Comparison of ENCODE assay signal across 8 cellular contexts in the genomic region with DNA sequence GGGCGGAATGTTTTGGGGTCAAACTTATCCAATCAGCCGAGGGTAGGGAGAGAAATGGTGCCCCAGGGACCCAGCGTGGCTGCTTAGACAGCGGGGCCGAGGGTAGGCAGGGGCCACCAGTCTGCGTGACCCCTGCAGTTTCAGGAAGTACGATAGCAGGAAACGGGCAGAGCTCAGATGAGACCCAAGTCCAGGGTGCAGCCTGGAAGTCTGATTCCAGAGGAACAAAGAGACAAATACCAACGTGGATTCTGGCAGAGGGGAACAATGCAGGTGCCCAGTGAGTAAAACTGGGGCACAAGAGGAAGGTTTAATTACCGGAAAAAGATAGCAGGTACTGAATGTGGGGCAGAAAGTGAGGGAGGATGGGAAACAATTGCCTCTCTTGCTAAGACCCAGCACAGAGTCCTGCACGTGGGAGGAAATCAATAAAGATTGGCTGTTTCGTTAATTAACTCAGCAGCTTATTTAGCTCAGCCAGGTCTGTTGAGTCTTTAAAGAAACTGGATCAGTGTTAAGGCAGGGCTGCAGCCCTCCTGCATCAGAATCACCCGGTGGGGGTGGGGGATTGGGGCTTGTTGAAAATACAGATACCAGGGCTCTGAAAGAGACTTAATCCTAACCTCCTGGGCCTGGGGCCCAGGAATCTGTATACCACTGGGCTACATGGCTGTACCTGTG. TPM values are rescaled to one million over a fixed set of nuclear protein-coding genes. Genes with fewer than 3 reads are reported as not detected.
DNase-seq lines count a peak whose midpoint lies in the region; ATAC-seq and TF ChIP-seq lines count a peak whose summit lies in the region.

No MANE protein-coding gene starts in this region.

- intact Hi-C loops in thyroid gland (cut with DNase I), result no loop called here

- POLR2A ChIA-PET in activated naive CD8-positive, alpha-beta T cell treated with anti-CD3 and anti-CD28 coated beads, Interleukin-2, amount 10 ng/mL, durations not matched to agents 7 days and 5 days (lab: Charles Lee), result interaction anchor here (0.9 to 2.1 kb wide), 4 partner anchors 51 to 100 kb away, joined by 3 to 9 read pairs (median 7); a partner anchor contains a TSS

- no peaks in the 10 kb centered on the region for H3K9me3 Mint-ChIP-seq in activated naive CD8-positive, alpha-beta T cell treated with anti-CD3 and anti-CD28 coated beads, Interleukin-2, amount 10 ng/mL, durations not matched to agents 7 days and 5 days
- H3K9me3 Mint-ChIP-seq in naive B cell, result no peaks in the 10 kb centered on the region

- no peaks in the 10 kb centered on the region for H3K9me3 ChIP-seq in thyroid gland

- H3K27ac Mint-ChIP-seq in activated naive CD8-positive, alpha-beta T cell treated with anti-CD3 and anti-CD28 coated beads, Interleukin-2, amount 10 ng/mL, durations not matched to agents 7 days and 5 days, result peak overlapping the region; percentile 94
- peak overlapping the region; percentile 19 to 94 (median 87) for H3K27ac Mint-ChIP-seq in naive B cell

- H3K4me3 ChIP-seq in thyroid gland (replicated peaks in 1 of 3), result no peak overlapping the region

- no peaks in the 10 kb centered on the region for H3K4me1 ChIP-seq in thyroid gland

- WGBS in thyroid gland, 2 donors, result 41 to 52% methylated on average over 13 of the region's 13 CpGs

- H3K27ac ChIP-seq in thyroid gland, result no peak overlapping the region

- H3K27me3 ChIP-seq in thyroid gland, result no peaks in the 10 kb centered on the region

- no peaks in the 10 kb centered on the region for H3K27me3 Mint-ChIP-seq in activated naive CD8-positive, alpha-beta T cell treated with anti-CD3 and anti-CD28 coated beads, Interleukin-2, amount 10 ng/mL, durations not matched to agents 7 days and 5 days
- peaks cover 0 to 5% (median 0%) of the 10 kb centered on the region in 3 donors for H3K27me3 Mint-ChIP-seq in naive B cell

- H3K36me3 Mint-ChIP-seq in activated naive CD8-positive, alpha-beta T cell treated with anti-CD3 and anti-CD28 coated beads, Interleukin-2, amount 10 ng/mL, durations not matched to agents 7 days and 5 days, result peaks cover 14% of the 10 kb centered on the region
- no peaks in the 10 kb centered on the region for H3K36me3 Mint-ChIP-seq in naive B cell

- no peak for TF ChIP-seq CTCF in thyroid gland (IDR thresholded peaks at IDR 0.05)

- ATAC-seq in HG02840 (IDR thresholded peaks at IDR 0.05; ENCODE audit: low FRiP score, unreplicated experiment) (peak; percentile 50), naive B cell (ENCODE audit: low read depth in 2 of 2) (peak; percentile 13 to 28)
- peak; percentile 62 for ATAC-seq in activated naive CD8-positive, alpha-beta T cell treated with anti-CD3 and anti-CD28 coated beads, Interleukin-2, amount 10 ng/mL, durations not matched to agents 7 days and 5 days (ENCODE audit: low read depth)

- DNase-seq in GDM1 (lab: John Stamatoyannopoulos, UW) (peak; percentile 43), naive B cell (no peak), NCI-H774 (lab: John Stamatoyannopoulos, UW) (no peak), thyroid gland (no peak), iPS-NIHi7 (ENCODE audit: extremely low spot score) (no peak), NCI-H510A treated with DMSO at 0.1 percent for 48 hours (lab: John Stamatoyannopoulos, UW) (no peak)
- DNase-seq in activated naive CD8-positive, alpha-beta T cell treated with anti-CD3 and anti-CD28 coated beads, Interleukin-2, amount 10 ng/mL, durations not matched to agents 7 days and 5 days, result peak; percentile 41

- H3K4me1 Mint-ChIP-seq in activated naive CD8-positive, alpha-beta T cell treated with anti-CD3 and anti-CD28 coated beads, Interleukin-2, amount 10 ng/mL, durations not matched to agents 7 days and 5 days, result peaks cover 34% of the 10 kb centered on the region
- peaks cover 35 to 46% (median 38%) of the 10 kb centered on the region in 3 donors for H3K4me1 Mint-ChIP-seq in naive B cell

- no peaks in the 10 kb centered on the region for H3K36me3 ChIP-seq in thyroid gland

- H3K4me3 Mint-ChIP-seq in activated naive CD8-positive, alpha-beta T cell treated with anti-CD3 and anti-CD28 coated beads, Interleukin-2, amount 10 ng/mL, durations not matched to agents 7 days and 5 days, result peak overlapping the region; percentile 83
- H3K4me3 Mint-ChIP-seq in naive B cell, result peak overlapping the region in 7 of 8 donors; percentile 89 to 100 (median 96)

- no peak for TF ChIP-seq POLR2A in thyroid gland (IDR thresholded peaks at IDR 0.05)

RNA-seq across cellular contexts. Expression of a gene that starts 50.4 kb away (rescaled TPM):
- total RNA-seq in activated naive CD8-positive, alpha-beta T cell treated with anti-CD3 and anti-CD28 coated beads, Interleukin-2, amount 10 ng/mL, durations not matched to agents 7 days and 5 days, result 10 to 100 TPM in 1 of 2 experiments, 1 to 10 TPM in 1; 10.0 to 10.3 TPM
- 1 to 10 TPM in 5 of 6 donors, under 1 TPM in 1; 0.93 to 4.1 (median 2.4) TPM for polyA plus RNA-seq in naive B cell (ENCODE audit: low read depth in 6 of 6)
- total RNA-seq in thyroid gland, result 1 to 10 TPM in 2 of 4 donors, under 1 TPM in 2; 0.33 to 1.4 (median 0.98) TPM

Comparison
In these comparisons a context has a peak if more than half of its experiments do, and no peak if none do; other contexts are left out.
1. DNase-seq: peak in GDM1 (single experiment) and activated naive CD8-positive, alpha-beta T cell treated with anti-CD3 and anti-CD28 coated beads, Interleukin-2, amount 10 ng/mL, durations not matched to agents 7 days and 5 days (single experiment); none in naive B cell (single experiment), NCI-H774 (single experiment), thyroid gland (0 of 2), iPS-NIHi7 (single experiment) and NCI-H510A treated with DMSO at 0.1 percent for 48 hours (single experiment).
2. RNA of a gene that starts 50.4 kb away (total RNA-seq): 10.0 to 10.3 TPM in activated naive CD8-positive, alpha-beta T cell treated with anti-CD3 and anti-CD28 coated beads, Interleukin-2, amount 10 ng/mL, durations not matched to agents 7 days and 5 days; 0.33 to 1.4 TPM in thyroid gland; every median in the first group is over 4 times any median in the second.
3. Peak in every context shown above with its lines, with median percentiles within 50 percentile points of each other: ATAC-seq.